ENCODE assay signal across 8 cellular contexts in the genomic region with DNA sequence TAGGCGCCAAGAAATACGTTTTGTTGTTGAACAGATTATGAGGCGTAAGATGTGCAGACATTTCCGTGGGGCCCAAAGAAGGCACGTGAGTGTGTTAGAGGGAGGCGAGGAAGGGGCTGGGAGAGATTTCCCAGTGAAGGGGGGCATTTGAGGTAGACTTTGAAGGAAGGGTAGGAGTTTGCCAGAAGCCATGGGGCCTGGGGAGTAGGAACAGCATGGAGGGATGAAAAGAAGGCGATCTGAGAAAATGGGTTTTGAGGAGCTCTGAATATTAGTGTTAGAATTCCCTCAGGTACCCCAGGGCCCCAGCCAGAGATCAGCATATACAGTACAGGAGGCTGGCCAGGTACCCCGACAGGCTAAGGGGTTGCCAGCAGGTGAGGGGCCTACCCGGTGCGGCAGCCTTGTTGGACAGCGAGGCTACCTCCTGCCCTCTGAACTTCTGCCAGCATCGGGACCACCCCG. TPM values are rescaled to one million over a fixed set of nuclear protein-coding genes. Genes with fewer than 3 reads are reported as not detected.
A peak's percentile ranks its signal among the peaks of the same experiment; 100 is the strongest.
DNase-seq lines count a peak whose midpoint lies in the region; ATAC-seq and TF ChIP-seq lines count a peak whose summit lies in the region.

No MANE protein-coding gene starts in this region.

- peaks cover 74% of the 10 kb centered on the region for H3K4me1 Mint-ChIP-seq in brain

- peaks cover 12% of the 10 kb centered on the region for H3K4me1 ChIP-seq in ACC112 (ENCODE audit: control insufficient read depth, insufficient read depth, low read length, unreplicated experiment)
- H3K4me1 ChIP-seq in mucosa of descending colon (ENCODE audit: low read depth): peaks cover 19% of the 10 kb centered on the region

- peaks cover 8% of the 10 kb centered on the region for H3K27me3 Mint-ChIP-seq in brain

- H2AFZ ChIP-seq in ACC112 (ENCODE audit: low read length, unreplicated experiment): peak overlapping the region; percentile 46

- peak overlapping the region; percentile 88 to 100 (median 99) for H3K4me3 Mint-ChIP-seq in brain

- H3K27me3 ChIP-seq in ACC112 (ENCODE audit: insufficient read depth, low read length): no peaks in the 10 kb centered on the region

- no peaks in the 10 kb centered on the region for H3K9me3 ChIP-seq in mucosa of descending colon

- ATAC-seq in HG03025 (IDR thresholded peaks at IDR 0.05; ENCODE audit: low FRiP score, unreplicated experiment) (peak; percentile 19), mucosa of descending colon (no peak), GM18519 (IDR thresholded peaks at IDR 0.05; ENCODE audit: low FRiP score, unreplicated experiment) (no peak)

- peaks cover 26% of the 10 kb centered on the region for H3K36me3 Mint-ChIP-seq in brain

- H3K4me3 ChIP-seq in ACC112 (ENCODE audit: low read depth, low read length) (peak overlapping the region; percentile 89), mucosa of descending colon (peak overlapping the region; percentile 91)

- H3K27ac ChIP-seq in ACC112 (ENCODE audit: low read depth, low read length): no peak overlapping the region

- H3K9me3 Mint-ChIP-seq in brain: peaks cover 0 to 5% (median 0%) of the 10 kb centered on the region in 5 experiments

- peaks cover 36% of the 10 kb centered on the region for H3K79me2 ChIP-seq in ACC112 (ENCODE audit: control insufficient read depth, insufficient read depth, low read length, unreplicated experiment)

- DNase-seq in mucosa of descending colon (no peak), NCI-H146 treated with DMSO at 0.1 percent for 48 hours (lab: John Stamatoyannopoulos, UW; ENCODE audit: unreplicated experiment) (no peak), H4 (ENCODE audit: low spot score) (no peak)
- DNase-seq in activated CD8-positive, alpha-beta memory T cell treated with anti-CD3 and anti-CD28 coated beads, Interleukin-2, amount 50 U/mL, for 48 hours: no peak

- intact Hi-C loops in mucosa of descending colon (cut with DNase I, micrococcal nuclease): no loop called here

- peak overlapping the region; percentile 92 to 100 (median 97) for H3K27ac Mint-ChIP-seq in brain

- H3K36me3 ChIP-seq in ACC112 (ENCODE audit: insufficient read depth, low read length) (no peaks in the 10 kb centered on the region), mucosa of descending colon (ENCODE audit: low read depth) (peaks cover 15% of the 10 kb centered on the region)

- TF ChIP-seq CTCF in brain (conservative IDR thresholded peaks at IDR 0.05) (no peak), mucosa of descending colon (IDR thresholded peaks at IDR 0.05) (no peak)

RNA-seq across cellular contexts. Expression of a gene that starts 0.4 kb away (rescaled TPM):
- polyA plus RNA-seq in brain (ENCODE audit: insufficient read depth, low read depth, low replicate concordance): 22.5 TPM
- 10 to 100 TPM; 29.8 to 38.4 (median 34.0) TPM for total RNA-seq in mucosa of descending colon
- 18.0 and 19.8 TPM in 2 replicates for total RNA-seq in H4 (2014; rRNA removed; shearing (Covaris generic))

RNA-seq across cellular contexts. Expression of a gene that starts 18.7 kb away (rescaled TPM):
- 435 TPM for polyA plus RNA-seq in brain (ENCODE audit: insufficient read depth, low read depth, low replicate concordance)
- total RNA-seq in mucosa of descending colon: 100 to 1,000 TPM; 201 to 581 (median 205) TPM
- 379 and 444 TPM in 2 replicates for total RNA-seq in H4 (2014; rRNA removed; shearing (Covaris generic))

RNA-seq across cellular contexts. Expression of a gene that starts 30.9 kb away (rescaled TPM):
- 116 TPM for polyA plus RNA-seq in brain (ENCODE audit: insufficient read depth, low read depth, low replicate concordance)
- 10 to 100 TPM; 59.1 to 77.7 (median 61.2) TPM for total RNA-seq in mucosa of descending colon
- 92.5 and 123 TPM in 2 replicates for total RNA-seq in H4 (2014; rRNA removed; shearing (Covaris generic))

RNA-seq across cellular contexts. Expression of a gene that starts 44.9 kb away (rescaled TPM):
- polyA plus RNA-seq in brain (ENCODE audit: insufficient read depth, low read depth, low replicate concordance): 19.3 TPM
- 1 to 10 TPM; 5.1 to 8.5 (median 6.5) TPM for total RNA-seq in mucosa of descending colon
- 0.80 and 1.1 TPM in 2 replicates for total RNA-seq in H4 (2014; rRNA removed; shearing (Covaris generic))
